8 cellular contexts compared by ENCODE assay signal in the genomic region with DNA sequence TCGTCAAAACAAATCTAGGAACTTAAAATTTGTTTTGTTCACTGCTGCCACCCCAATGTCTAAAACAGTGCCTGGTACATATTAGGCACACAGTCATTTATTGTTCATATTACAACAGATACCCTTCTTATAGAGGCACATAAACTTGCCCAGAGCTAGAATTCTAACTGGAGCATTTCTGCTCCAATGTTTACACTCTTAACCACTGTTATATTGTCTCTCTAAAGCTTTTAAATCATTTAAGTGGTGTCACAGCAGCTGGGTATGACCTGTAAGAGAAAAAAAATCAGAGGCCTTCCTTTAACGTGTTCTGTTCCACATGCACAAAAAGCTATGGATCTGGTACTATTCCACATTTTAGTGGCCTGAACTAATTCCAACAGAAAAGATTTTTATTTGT. TPM values are rescaled to one million over a fixed set of nuclear protein-coding genes. Genes with fewer than 3 reads are reported as not detected.
A peak's percentile ranks its signal among the peaks of the same experiment; 100 is the strongest.
DNase-seq lines count a peak whose midpoint lies in the region; ATAC-seq, FAIRE-seq and TF ChIP-seq lines count a peak whose summit lies in the region.

No MANE protein-coding gene starts in this region.

- no peak for TF ChIP-seq CTCF in cardiac muscle cell (IDR thresholded peaks at IDR 0.05; ENCODE audit: low read depth, low read length)
- no peak for TF ChIP-seq CTCF in GM12878 (IDR thresholded peaks at IDR 0.05 in 2 of 3, conservative IDR thresholded peaks at IDR 0.05 in 1 of 3; ENCODE audit: control insufficient read depth in 2 of 3, extremely low read depth in 1 of 3, insufficient read depth in 1 of 3, low read depth in 3 of 3, low read length in 3 of 3)
- no peak for TF ChIP-seq CTCF in uterus (IDR thresholded peaks at IDR 0.05)
- TF ChIP-seq CTCF in GM13976 (IDR thresholded peaks at IDR 0.05; ENCODE audit: borderline replicate concordance, control extremely low read depth, extremely low read depth, insufficient read depth, missing control alignments), result no peak

- no peak for TF ChIP-seq RAD21 in GM12878 (IDR thresholded peaks at IDR 0.05; ENCODE audit: insufficient read depth, low read depth, low read length)

- TF ChIP-seq EP300 in GM12878 (IDR thresholded peaks at IDR 0.05; ENCODE audit: borderline replicate concordance in 1 of 2, control insufficient read depth in 1 of 2, low read depth in 2 of 2, low read length in 2 of 2), result no peak

- no TSS peak for BruUV-seq in GM12878 (replicated peaks; lab: Mats Ljungman, UMichigan)

- H3K79me2 ChIP-seq in GM12878 (ENCODE audit: control insufficient read depth, insufficient read depth, low read length), result peaks cover 89% of the 10 kb centered on the region

- ATAC-seq in left cardiac atrium, result no peak
- no peak for ATAC-seq in GM12878

- no peak for FAIRE-seq in GM12878 (lab: Jason Lieb, UNC)

- H3K4me3 ChIP-seq in cardiac muscle cell, result peak overlapping the region; percentile 89
- H3K4me3 ChIP-seq in GM12878, result peak overlapping the region; percentile 89
- peak overlapping the region; percentile 60 to 85 for H3K4me3 ChIP-seq in uterus

- peak overlapping the region; percentile 92 for H3K4me2 ChIP-seq in GM12878 (ENCODE audit: control insufficient read depth, insufficient read depth)

- TF ChIP-seq POLR2A in GM12878 (IDR thresholded peaks at IDR 0.05; ENCODE audit: low read depth, low read length) (no peak), uterus (IDR thresholded peaks at IDR 0.05) (no peak)

- peak overlapping the region; percentile 100 for H3K27ac ChIP-seq in cardiac muscle cell
- H3K27ac ChIP-seq in GM12878 (ENCODE audit: control insufficient read depth, insufficient read depth), result peak overlapping the region; percentile 99
- H3K27ac ChIP-seq in uterus, result peak overlapping the region; percentile 98 to 99

- POLR2A ChIA-PET in GM12878 (lab: Charles Lee), result interaction anchor here (1.1 to 11.7 kb wide), 4 partner anchors 10 to 63 kb away, joined by 4 to 164 read pairs (median 64); partner anchors contain the start of genes CISD2 and MANBA

- H2AFZ ChIP-seq in GM12878 (ENCODE audit: control insufficient read depth, low read depth, low read length), result no peak overlapping the region

- in situ Hi-C loops in GM12878 (cut with MboI) (loop anchor here (25.0 kb wide), 1 partner anchor 188 kb away; the partner anchor contains the start of gene SLC9B1), GM13976 (cut with MboI; ENCODE audit: low sequenced_read_pairs, unreplicated experiment) (no loop called here)

- SMC1A ChIA-PET in GM12878 (lab: Charles Lee; ENCODE audit: uncharacterized antibody, unreplicated experiment), result interaction anchor here (1.0 to 8.9 kb wide), 8 partner anchors 8 to 183 kb away, joined by 4 to 91 read pairs (median 8); partner anchors contain the start of gene CISD2

- peaks cover 2% of the 10 kb centered on the region; the same call in 1 of the 2 replicates for H4K20me1 ChIP-seq in GM12878 (ENCODE audit: control insufficient read depth, insufficient read depth)

- H3K36me3 ChIP-seq in cardiac muscle cell (no peaks in the 10 kb centered on the region), GM12878 (ENCODE audit: control insufficient read depth in 2 of 2, insufficient read depth in 2 of 2, low read length in 1 of 2) (peaks cover 0 to 5% of the 10 kb centered on the region in 2 experiments; a peak in 1 of 4 replicates), uterus (no peaks in the 10 kb centered on the region)

- no peak for DNase-seq in cardiac muscle cell (ENCODE audit: low read depth in 1 of 2, low spot score in 1 of 2)
- no peak for DNase-seq in left cardiac atrium
- DNase-seq in GM12878 (ENCODE audit: low read depth, low spot score), result no peak
- peak; percentile 32 for DNase-seq in medulla oblongata (ENCODE audit: extremely low spot score)
- DNase-seq in uterus, result no peak
- DNase-seq in mucosa of gallbladder (ENCODE audit: low spot score), result no peak
- DNase-seq in GM13976 (ENCODE audit: low spot score), result no peak
- DNase-seq in activated T-cell treated with anti-CD3 and anti-CD28 coated beads, Interleukin-2, amount 50 U/mL, for 48 hours, result no peak

- 2% methylated on average over 2 of the region's 2 CpGs for WGBS in GM12878 (ENCODE audit: insufficient coverage, insufficient replicate concordance, low lambda C conversion rate, missing lambda C conversion rate)

- intact Hi-C loops in left cardiac atrium (cut with DNase I), result no loop called here
- intact Hi-C loops in GM12878 (cut with micrococcal nuclease; ENCODE audit: unreplicated experiment), result loop anchor here (10.0 kb wide), 1 partner anchor 480 kb away; the partner anchor contains the start of gene SLC39A8
- intact Hi-C loops in uterus (cut with DNase I; ENCODE audit: low total_unique reads), result loop anchor here (10.0 kb wide), 1 partner anchor 60 kb away; the partner anchor contains the start of gene MANBA

- H3K9ac ChIP-seq in GM12878 (ENCODE audit: control insufficient read depth, insufficient read depth, low read length), result peak overlapping the region; percentile 100

- RAD21 ChIA-PET in GM12878 (lab: Charles Lee; ENCODE audit: unreplicated experiment), result interaction anchor here (1.6 to 10.1 kb wide), 5 partner anchors 12 to 138 kb away, joined by 3 to 139 read pairs (median 14); partner anchors contain the start of gene CISD2

- H3K27me3 ChIP-seq in cardiac muscle cell (no peaks in the 10 kb centered on the region), GM12878 (replicated peaks in 1 of 2; ENCODE audit: control insufficient read depth in 2 of 2, insufficient read depth in 2 of 2, low read length in 1 of 2) (no peaks in the 10 kb centered on the region), uterus (no peaks in the 10 kb centered on the region)

- H3K4me1 ChIP-seq in cardiac muscle cell (ENCODE audit: low read depth), result peaks cover 35% of the 10 kb centered on the region
- H3K4me1 ChIP-seq in GM12878 (ENCODE audit: control insufficient read depth, insufficient read depth, low read length), result peaks cover 4% of the 10 kb centered on the region; the same call in 1 of the 2 replicates
- peaks cover 0 to 4% of the 10 kb centered on the region in 2 donors for H3K4me1 ChIP-seq in uterus

- H3K9me3 ChIP-seq in cardiac muscle cell (ENCODE audit: low read depth) (no peaks in the 10 kb centered on the region), GM12878 (replicated peaks; ENCODE audit: control insufficient read depth, insufficient read depth, low read length) (no peaks in the 10 kb centered on the region), uterus (no peaks in the 10 kb centered on the region)

- CTCF ChIA-PET in GM12878 (lab: Yijun Ruan, JAX), result interaction anchor here (1.7 to 4.5 kb wide), 4 partner anchors 13 to 396 kb away, joined by 4 to 37 read pairs (median 6); partner anchors contain the start of gene CISD2

TF ChIP-seq in GM12878, 131 proteins besides CTCF, POLR2A, EP300 and RAD21 (continues in another document):
- TF ChIP-seq, protein P1, sequence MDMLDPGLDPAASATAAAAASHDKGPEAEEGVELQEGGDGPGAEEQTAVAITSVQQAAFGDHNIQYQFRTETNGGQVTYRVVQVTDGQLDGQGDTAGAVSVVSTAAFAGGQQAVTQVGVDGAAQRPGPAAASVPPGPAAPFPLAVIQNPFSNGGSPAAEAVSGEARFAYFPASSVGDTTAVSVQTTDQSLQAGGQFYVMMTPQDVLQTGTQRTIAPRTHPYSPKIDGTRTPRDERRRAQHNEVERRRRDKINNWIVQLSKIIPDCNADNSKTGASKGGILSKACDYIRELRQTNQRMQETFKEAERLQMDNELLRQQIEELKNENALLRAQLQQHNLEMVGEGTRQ (IDR thresholded peaks at IDR 0.05; ENCODE audit: borderline replicate concordance, low read depth, low read length), result no peak

RNA-seq across cellular contexts. Expression of gene UBE2D3, which starts 3.0 kb away (rescaled TPM):
- 359 and 420 TPM in 2 replicates for total RNA-seq in cardiac muscle cell
- 241 and 350 TPM in 2 replicates for polyA plus RNA-seq in cardiac muscle cell
- total RNA-seq in left cardiac atrium, result 100 to 1,000 TPM; 233 to 294 TPM
- 344 and 349 TPM in 2 replicates for total RNA-seq in GM12878 (2013; cell fraction: nucleolus; rRNA removed)
- total RNA-seq in GM12878 (2014; rRNA removed), result 496 and 526 TPM in 2 replicates
- total RNA-seq in GM12878 (2014; rRNA removed; fragmentation: Illumina TruSeq; extraction: Trizol), result 304 and 308 TPM in 2 replicates
- 284 and 293 TPM in 2 replicates for total RNA-seq in GM12878 (2021)
- polyA plus RNA-seq in GM12878 (2011; ENCODE audit: low read depth), result 341 TPM
- polyA plus RNA-seq in GM12878 (2011; rRNA removed), result 572 and 603 TPM in 2 replicates
- 397 and 415 TPM in 2 replicates for polyA plus RNA-seq in GM12878 (2011; cell fraction: cytosol; rRNA removed)
- 332 and 396 TPM in 2 replicates for polyA plus RNA-seq in GM12878 (2011; cell fraction: nucleus; rRNA removed)
- 276 and 301 TPM in 2 replicates for polyA plus RNA-seq in GM12878 (2012)
- polyA plus RNA-seq in GM12878 (2014; fragmentation: Illumina TruSeq; extraction: Trizol), result 532 and 673 TPM in 2 replicates
- 100 to 1,000 TPM; 162 to 186 TPM for polyA plus RNA-seq in GM12878 (2014; fragmentation: Nextera tagmentation; extraction: Ambion mirVana)
- 329 and 344 TPM in 2 replicates for polyA plus RNA-seq in GM12878 (2014; rRNA removed)
- 100 to 1,000 TPM; 460 to 472 TPM for polyA plus RNA-seq in GM12878 (2016; fragmentation: Nextera tagmentation; extraction: Ambion mirVana)
- polyA minus RNA-seq in GM12878 (2011; rRNA and poly(A)+ RNA removed), result 260 and 370 TPM in 2 replicates
- polyA minus RNA-seq in GM12878 (2011; cell fraction: cytosol; rRNA and poly(A)+ RNA removed), result 167 and 178 TPM in 2 replicates
- 166 and 308 TPM in 2 replicates for polyA minus RNA-seq in GM12878 (2011; cell fraction: nucleus; rRNA and poly(A)+ RNA removed)
- total RNA-seq in uterus, result 100 to 1,000 TPM; 261 to 496 (median 294) TPM
- total RNA-seq in mucosa of gallbladder, result 257 TPM

RNA-seq across cellular contexts. Expression of gene CISD2, which starts 44.4 kb away (rescaled TPM):
- total RNA-seq in cardiac muscle cell (15.4 and 29.1 TPM in 2 replicates), left cardiac atrium (10 to 100 TPM; 18.5 to 20.0 TPM), GM12878 (2014; rRNA removed) (33.4 and 39.6 TPM in 2 replicates), GM12878 (2014; rRNA removed; fragmentation: Illumina TruSeq; extraction: Trizol) (34.0 and 35.4 TPM in 2 replicates), GM12878 (2021) (29.1 and 31.7 TPM in 2 replicates), uterus (10 to 100 TPM in 3 of 4 donors, 1 to 10 TPM in 1; 3.8 to 30.0 (median 19.4) TPM), mucosa of gallbladder (39.3 TPM)
- polyA plus RNA-seq in cardiac muscle cell (87.1 and 101 TPM in 2 replicates), GM12878 (2011; rRNA removed) (42.4 and 75.5 TPM in 2 replicates), GM12878 (2014; fragmentation: Illumina TruSeq; extraction: Trizol) (31.4 and 36.2 TPM in 2 replicates), GM12878 (2014; fragmentation: Nextera tagmentation; extraction: Ambion mirVana) (10 to 100 TPM; 52.3 to 55.9 TPM), GM12878 (2014; rRNA removed) (28.6 and 29.5 TPM in 2 replicates), GM12878 (2016; fragmentation: Nextera tagmentation; extraction: Ambion mirVana) (100 to 1,000 TPM; 128 to 132 TPM)
- 8.6 and 10.1 TPM in 2 replicates for total RNA-seq in GM12878 (2013; cell fraction: nucleolus; rRNA removed)
- 11.5 TPM for polyA plus RNA-seq in GM12878 (2011; ENCODE audit: low read depth)
- 15.0 and 23.2 TPM in 2 replicates for polyA plus RNA-seq in GM12878 (2011; cell fraction: cytosol; rRNA removed)
- polyA plus RNA-seq in GM12878 (2011; cell fraction: nucleus; rRNA removed), result 10.7 and 11.9 TPM in 2 replicates
- polyA plus RNA-seq in GM12878 (2012), result 29.2 and 31.4 TPM in 2 replicates
- polyA minus RNA-seq in GM12878 (2011; rRNA and poly(A)+ RNA removed), result 12.0 and 13.4 TPM in 2 replicates
- 5.3 and 11.3 TPM in 2 replicates for polyA minus RNA-seq in GM12878 (2011; cell fraction: cytosol; rRNA and poly(A)+ RNA removed)
- 3.0 and 4.2 TPM in 2 replicates for polyA minus RNA-seq in GM12878 (2011; cell fraction: nucleus; rRNA and poly(A)+ RNA removed)

Comparison
In these comparisons a context has a peak if more than half of its experiments do, and no peak if none do; other contexts are left out.
1. intact Hi-C loops: an anchor here in GM12878 (10.0 kb wide) and uterus (10.0 kb wide); none called in left cardiac atrium.